In genomic region chr11:119155733-119156492, GRCh38 we compare ENCODE assay signal across 13 cellular contexts. TPM values are rescaled to one million over a fixed set of nuclear protein-coding genes. Genes with fewer than 3 reads are reported as not detected.
DNase-seq lines count a peak whose midpoint lies in the region; ATAC-seq and TF ChIP-seq lines count a peak whose summit lies in the region.
"Had no signal": no experiment of that assay in that cellular context is flagged by ENCODE, and none has a peak within 500 bp of the region (broad histone marks: within the 10 kb centered on the region; RNA-seq: fewer than 3 reads in every experiment).

No MANE protein-coding gene starts in this region.

- DNase-seq in BJ (ENCODE audit: low read depth) (no peak), GM23338 (ENCODE audit: low spot score) (peak; percentile 67), SHP77 treated with DMSO at 0.1 percent for 48 hours (lab: John Stamatoyannopoulos, UW) (peak; percentile 26), kidney epithelial cell (ENCODE audit: low read depth) (no peak), ascending aorta (ENCODE audit: low spot score in 2 of 2) (no peak), NCI-H2029 treated with DMSO at 0.1 percent for 48 hours (lab: John Stamatoyannopoulos, UW) (no peak), NCI-H1417 treated with DMSO at 0.1 percent for 48 hours (lab: John Stamatoyannopoulos, UW) (no peak)
- DNase-seq: activated T-cell treated with anti-CD3 and anti-CD28 coated beads, Interleukin-2, amount 50 U/mL, for 1 hour; effector memory CD4-positive, alpha-beta T cell; NCI-H446 treated with DMSO at 0.1 percent for 48 hours had no signal

- intact Hi-C loops in ascending aorta (cut with DNase I), result no loop called here

- POLR2A ChIA-PET in BJ (lab: Charles Lee), result no interaction called here

- peaks cover 21% of the 10 kb centered on the region for H3K27me3 Mint-ChIP-seq in GM23338 (ENCODE audit: insufficient read depth, low read depth, poor library complexity)

- H3F3A ChIP-seq in GM23338 (replicated peaks; ENCODE audit: low read depth), result 0 out of 2 replicates have a peak, but pooled peaks cover 5% of the 10 kb centered on the region

- no peaks in the 10 kb centered on the region for H4K20me1 ChIP-seq in GM23338 (replicated peaks; ENCODE audit: insufficient read depth)

- no peaks in the 10 kb centered on the region for H3K4me1 ChIP-seq in GM23338 (ENCODE audit: insufficient read depth)
- no peaks in the 10 kb centered on the region for H3K4me1 ChIP-seq in ascending aorta
- H3K4me1 ChIP-seq: vagina had no signal

- H3K36me3 ChIP-seq in BJ (ENCODE audit: control insufficient read depth, insufficient read depth, low read length) (no peaks in the 10 kb centered on the region), GM23338 (ENCODE audit: insufficient read depth) (no peaks in the 10 kb centered on the region), kidney epithelial cell (ENCODE audit: control insufficient read depth, insufficient read depth, low read length) (no peaks in the 10 kb centered on the region), ascending aorta (no peaks in the 10 kb centered on the region)
- H3K36me3 ChIP-seq: vagina had no signal

- no peaks in the 10 kb centered on the region for H3K79me2 ChIP-seq in GM23338 (replicated peaks; ENCODE audit: insufficient read depth)

- no peaks in the 10 kb centered on the region for H3K9me3 ChIP-seq in ascending aorta
- H3K9me3 ChIP-seq: vagina had no signal

- TF ChIP-seq CTCF in BJ (IDR thresholded peaks at IDR 0.05; ENCODE audit: insufficient read depth, low read depth, low read length) (peak; percentile 32; the same call in 1 of the 2 replicates), GM23338 (conservative IDR thresholded peaks at IDR 0.05; ENCODE audit: low read depth in 2 of 2) (peak; percentile 46 to 63), kidney epithelial cell (IDR thresholded peaks at IDR 0.05; ENCODE audit: insufficient read depth, low read length, poor library complexity, severe bottlenecking) (peak; percentile 12), ascending aorta (IDR thresholded peaks at IDR 0.05) (no peak)

- peaks cover 13% of the 10 kb centered on the region for H3K27me3 ChIP-seq in BJ (ENCODE audit: control insufficient read depth, insufficient read depth, low read length)
- peaks cover 9% of the 10 kb centered on the region for H3K27me3 ChIP-seq in GM23338 (ENCODE audit: insufficient read depth)
- peaks cover 15% of the 10 kb centered on the region for H3K27me3 ChIP-seq in kidney epithelial cell (ENCODE audit: control insufficient read depth, insufficient read depth, low read length)
- H3K27me3 ChIP-seq in ascending aorta, result no peaks in the 10 kb centered on the region
- H3K27me3 ChIP-seq: vagina had no signal

- H3K4me3 Mint-ChIP-seq in GM23338, result no peak overlapping the region

- no peak overlapping the region for H2AFZ ChIP-seq in GM23338

- no peak overlapping the region for H3K27ac ChIP-seq in GM23338 (ENCODE audit: low read depth)
- no peak overlapping the region for H3K27ac ChIP-seq in ascending aorta
- H3K27ac ChIP-seq: vagina had no signal

- CTCF ChIA-PET in BJ (lab: Yijun Ruan, JAX), result interaction anchor here (1.3 to 3.3 kb wide), 4 partner anchors 11 to 34 kb away, joined by 5 to 18 read pairs (median 8); partner anchors contain the start of genes HINFP and NLRX1

- ATAC-seq in GM23338, result peak; percentile 71
- no peak for ATAC-seq in HG03342 (IDR thresholded peaks at IDR 0.05; ENCODE audit: unreplicated experiment)

- peaks cover 8% of the 10 kb centered on the region for H3K4me1 Mint-ChIP-seq in GM23338

- no peak overlapping the region for H3K4me3 ChIP-seq in BJ (ENCODE audit: low read depth, low read length)
- H3K4me3 ChIP-seq in GM23338, result no peak overlapping the region
- H3K4me3 ChIP-seq in kidney epithelial cell (ENCODE audit: low read depth, low read length), result no peak overlapping the region
- H3K4me3 ChIP-seq in ascending aorta, result no peak overlapping the region
- H3K4me3 ChIP-seq: vagina had no signal

- no peaks in the 10 kb centered on the region for H3K9me2 ChIP-seq in GM23338 (ENCODE audit: insufficient read depth)

- no peaks in the 10 kb centered on the region for H3K9me3 Mint-ChIP-seq in GM23338

- H3K36me3 Mint-ChIP-seq in GM23338 (ENCODE audit: low read depth), result no peaks in the 10 kb centered on the region; the same call in 1 of the 3 replicates

- H3K27ac Mint-ChIP-seq in GM23338, result no peak overlapping the region

- H3K4me2 ChIP-seq in GM23338, result no peak overlapping the region

TF ChIP-seq in GM23338, 12 proteins besides CTCF, POLR2A, EP300 and RAD21 (continues in another document):
- TF ChIP-seq ZNF331 (CRISPR knock-in tag; IDR thresholded peaks at IDR 0.05; ENCODE audit: low read depth) (no peak), REST (IDR thresholded peaks at IDR 0.05; ENCODE audit: unreplicated experiment) (no peak), STAT1 (IDR thresholded peaks at IDR 0.05; ENCODE audit: unreplicated experiment) (no peak), NANOG (IDR thresholded peaks at IDR 0.05; ENCODE audit: borderline replicate concordance) (no peak), ETS1 (IDR thresholded peaks at IDR 0.05) (no peak), EZH2 (IDR thresholded peaks at IDR 0.05; ENCODE audit: low read depth, unreplicated experiment) (no peak)

RNA-seq across cellular contexts. Expression of gene ABCG4, which starts 7.1 kb away (rescaled TPM):
- polyA plus RNA-seq in BJ (2011; rRNA removed), result 0.06 and 0.17 TPM in 2 replicates
- polyA minus RNA-seq in BJ (2011; rRNA and poly(A)+ RNA removed), result 0.05 TPM in 1 of 2 replicates, not detected in the other
- total RNA-seq in GM23338 (2014; rRNA removed; shearing (Covaris generic)), result 1.0 and 1.2 TPM in 2 replicates
- 0.58 and 0.94 TPM in 2 replicates for polyA plus RNA-seq in GM23338 (2016; fragmentation: Nextera tagmentation; extraction: Ambion mirVana)
- total RNA-seq in kidney epithelial cell, result 0.13 and 0.82 TPM in 2 replicates
- total RNA-seq in ascending aorta, result not detected
- total RNA-seq: lung microvascular endothelial cell had no signal

RNA-seq across cellular contexts. Expression of gene NLRX1, which starts 12.6 kb away (rescaled TPM):
- polyA plus RNA-seq in BJ (2011; rRNA removed) (12.0 and 19.4 TPM in 2 replicates), GM23338 (2016; fragmentation: Nextera tagmentation; extraction: Ambion mirVana) (2.8 and 3.4 TPM in 2 replicates)
- polyA minus RNA-seq in BJ (2011; rRNA and poly(A)+ RNA removed), result 18.9 and 22.9 TPM in 2 replicates
- 13.8 and 14.2 TPM in 2 replicates for total RNA-seq in GM23338 (2014; rRNA removed; shearing (Covaris generic))
- total RNA-seq in kidney epithelial cell (10.6 and 15.0 TPM in 2 replicates), ascending aorta (35.9 TPM)

RNA-seq across cellular contexts. Expression of gene NHERF4, which starts 29.4 kb away (rescaled TPM):
- polyA plus RNA-seq in BJ (2011; rRNA removed), result not detected in 2 replicates
- polyA minus RNA-seq in BJ (2011; rRNA and poly(A)+ RNA removed), result not detected in 2 replicates
- total RNA-seq in GM23338 (2014; rRNA removed; shearing (Covaris generic)), result not detected in 2 replicates
- polyA plus RNA-seq in GM23338 (2016; fragmentation: Nextera tagmentation; extraction: Ambion mirVana), result 0.15 TPM in 1 of 2 replicates, not detected in the other
- total RNA-seq in kidney epithelial cell, result not detected in 2 replicates
- not detected for total RNA-seq in ascending aorta
- total RNA-seq: lung microvascular endothelial cell had no signal

RNA-seq across cellular contexts. Expression of gene HINFP, which starts 34.5 kb away (rescaled TPM):
- 17.6 and 27.3 TPM in 2 replicates for polyA plus RNA-seq in BJ (2011; rRNA removed)
- polyA minus RNA-seq in BJ (2011; rRNA and poly(A)+ RNA removed), result 18.4 and 40.8 TPM in 2 replicates
- total RNA-seq in GM23338 (2014; rRNA removed; shearing (Covaris generic)), result 29.2 and 29.6 TPM in 2 replicates
- polyA plus RNA-seq in GM23338 (2016; fragmentation: Nextera tagmentation; extraction: Ambion mirVana), result 12.6 and 12.8 TPM in 2 replicates
- 25.0 and 28.8 TPM in 2 replicates for total RNA-seq in kidney epithelial cell
- total RNA-seq in ascending aorta, result 36.5 TPM

RNA-seq across cellular contexts. Expression of gene C2CD2L, which starts 48.8 kb away (rescaled TPM):
- polyA plus RNA-seq in BJ (2011; rRNA removed) (2.8 and 5.7 TPM in 2 replicates), GM23338 (2016; fragmentation: Nextera tagmentation; extraction: Ambion mirVana) (1.4 TPM in 2 replicates)
- polyA minus RNA-seq in BJ (2011; rRNA and poly(A)+ RNA removed), result 6.5 and 11.5 TPM in 2 replicates
- total RNA-seq in GM23338 (2014; rRNA removed; shearing (Covaris generic)), result 2.3 and 4.4 TPM in 2 replicates
- total RNA-seq in kidney epithelial cell (11.8 and 12.7 TPM in 2 replicates), ascending aorta (16.7 TPM)

Comparison
In these comparisons a context has a peak if more than half of its experiments do, and no peak if none do; other contexts are left out.
1. DNase-seq: peak in GM23338 (single experiment) and SHP77 treated with DMSO at 0.1 percent for 48 hours (single experiment); none in BJ (single experiment), kidney epithelial cell (single experiment), ascending aorta (0 of 2), NCI-H2029 treated with DMSO at 0.1 percent for 48 hours (single experiment) and NCI-H1417 treated with DMSO at 0.1 percent for 48 hours (single experiment).
2. CTCF ChIP-seq: peak in BJ (single experiment), GM23338 (2 of 2) and kidney epithelial cell (single experiment); none in ascending aorta (0 of 3).